ENCODE assay signal across 31 cellular contexts in the genomic region with DNA sequence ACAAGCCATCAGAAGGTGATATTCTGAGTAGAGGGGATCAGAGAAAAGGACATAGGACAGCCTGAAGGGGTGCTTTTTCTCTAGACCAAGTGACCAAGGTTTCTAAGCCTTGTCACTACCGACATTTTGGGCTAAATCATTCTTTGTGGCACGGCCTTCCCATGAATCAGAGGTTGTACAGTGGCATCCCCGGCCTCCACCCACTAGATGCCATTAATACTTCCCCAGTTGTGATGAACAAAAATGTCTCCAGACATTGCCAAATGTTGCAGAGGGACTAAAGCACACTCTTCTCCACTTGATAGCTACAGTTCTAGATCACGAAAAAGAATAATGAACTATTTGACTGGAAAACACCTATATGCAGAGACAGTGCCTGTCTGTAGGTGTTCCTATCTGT.
"Had no signal": no experiment of that assay in that cellular context is flagged by ENCODE, and none has a peak within 500 bp of the region (broad histone marks: within the 10 kb centered on the region; RNA-seq: fewer than 3 reads in every experiment).

No MANE protein-coding gene starts in this region.

- H3K36me3 ChIP-seq: cardiac muscle cell had no signal

- H3K27ac ChIP-seq: ascending aorta, cardiac muscle cell, VCaP had no signal

- H3K27me3 ChIP-seq: ascending aorta, cardiac muscle cell had no signal

- ATAC-seq: activated CD8-positive, alpha-beta T cell treated with anti-CD3 and anti-CD28 coated beads for 36 hours; activated naive CD4-positive, alpha-beta T cell treated with anti-CD3 and anti-CD28 coated beads, Interleukin-2, amount 50 U/mL, for 72 hours; activated T-cell treated with anti-CD3 and anti-CD28 coated beads, Interleukin-2, amount 50 U/mL, for 4 hours; activated T-cell treated with anti-CD3 and anti-CD28 coated beads, Interleukin-2, amount 50 U/mL, for 72 hours; activated T-helper 17 cell treated with anti-CD3 and anti-CD28 coated beads, Interleukin-2, amount 50 U/mL, for 72 hours had no signal

- DNase-seq: activated B cell treated with CpG ODN at 0.5 μM for 24 hours; activated CD4-positive, alpha-beta memory T cell treated with anti-CD3 and anti-CD28 coated beads for 36 hours; activated CD4-positive, alpha-beta T cell treated with anti-CD3 and anti-CD28 coated beads for 4 hours; activated CD4-positive, alpha-beta T cell treated with anti-CD3 and anti-CD28 coated beads, Interleukin-2, amount 10 ng/mL, durations not matched to agents 24 days and 14 days; activated CD4-positive, alpha-beta T cell treated with anti-CD3 and anti-CD28 coated beads, Interleukin-2, amount 50 U/mL, for 1 hour; activated CD4-positive, alpha-beta T cell treated with anti-CD3 and anti-CD28 coated beads, Interleukin-2, amount 50 U/mL, for 4 hours; activated CD4-positive, CD25-positive, alpha-beta regulatory T cell treated with anti-CD3 and anti-CD28 coated beads, Interleukin-2, amount 50 U/mL, for 72 hours; activated CD8-positive, alpha-beta memory T cell treated with anti-CD3 and anti-CD28 coated beads, Interleukin-2, amount 50 U/mL, for 4 hours; activated CD8-positive, alpha-beta T cell treated with anti-CD3 and anti-CD28 coated beads for 36 hours; activated effector memory CD4-positive, alpha-beta T cell treated with anti-CD3 and anti-CD28 coated beads, Interleukin-2, amount 50 U/mL, for 16 hours; activated gamma-delta T cell treated with Interleukin-2 at 50 U/mL for 16 hours; activated naive CD4-positive, alpha-beta T cell; activated naive CD4-positive, alpha-beta T cell treated with anti-CD3 and anti-CD28 coated beads for 36 hours; activated naive CD4-positive, alpha-beta T cell treated with anti-CD3 and anti-CD28 coated beads, Interleukin-2, amount 50 U/mL, for 16 hours; activated naive CD8-positive, alpha-beta T cell treated with anti-CD3 and anti-CD28 coated beads for 36 hours; activated T-cell treated with anti-CD3 and anti-CD28 coated beads for 4 hours; activated T-cell treated with anti-CD3 and anti-CD28 coated beads, Interleukin-2, amount 50 U/mL, for 1 hour; activated T-cell treated with anti-CD3 and anti-CD28 coated beads, Interleukin-2, amount 50 U/mL, for 4 hours; activated T-cell treated with anti-CD3 and anti-CD28 coated beads, Interleukin-2, amount 50 U/mL, for 72 hours; amygdala; anterior cingulate cortex; caudate nucleus; cerebellar nuclear complex; T-helper 1 cell; T-helper 2 cell; T-helper 9 cell had no signal

- H3K4me3 ChIP-seq: ascending aorta, cardiac muscle cell had no signal
